23 cellular contexts compared by ENCODE assay signal in the genomic region with DNA sequence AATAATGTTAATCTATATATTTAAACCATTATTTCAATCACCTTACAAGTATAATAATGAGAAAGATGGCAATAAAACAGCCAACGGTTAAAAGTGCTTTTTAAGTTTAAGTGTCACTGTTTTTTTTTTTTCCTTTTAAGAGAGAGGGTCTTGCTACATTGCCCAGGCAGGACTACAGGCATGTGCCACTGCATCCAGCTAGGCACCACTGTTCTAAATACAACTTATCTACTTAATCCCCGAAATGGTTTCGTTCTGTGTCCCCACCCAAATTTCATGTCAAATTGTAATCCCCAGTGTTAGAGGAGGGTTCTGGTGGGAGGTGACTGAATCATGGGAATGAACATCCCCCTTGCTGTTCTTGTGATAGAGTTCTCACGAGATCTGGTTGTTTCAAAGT. TPM values are rescaled to one million over a fixed set of nuclear protein-coding genes. Genes with fewer than 3 reads are reported as not detected.
DNase-seq lines count a peak whose midpoint lies in the region; ATAC-seq, FAIRE-seq and TF ChIP-seq lines count a peak whose summit lies in the region.
"Had no signal": no experiment of that assay in that cellular context is flagged by ENCODE, and none has a peak within 500 bp of the region (broad histone marks: within the 10 kb centered on the region; RNA-seq: fewer than 3 reads in every experiment).

No MANE protein-coding gene starts in this region.

- H3K4me1 Mint-ChIP-seq in neural crest cell, result no peaks in the 10 kb centered on the region

- no peaks in the 10 kb centered on the region for H3K9me3 Mint-ChIP-seq in neural crest cell
- H3K9me3 Mint-ChIP-seq: CD4-positive, CD25-positive, alpha-beta regulatory T cell had no signal

- H3K9ac ChIP-seq in HepG2 (ENCODE audit: insufficient read depth, low read depth, low read length), result no peak overlapping the region
- no peak overlapping the region for H3K9ac ChIP-seq in K562 (ENCODE audit: insufficient read depth in 1 of 2, low read depth in 2 of 2, low read length in 2 of 2)
- H3K9ac ChIP-seq: BLaER1 had no signal

- DNase-seq in HepG2 (ENCODE audit: low spot score), result no peak
- DNase-seq in right lobe of liver, result no peak
- DNase-seq in K562 (ENCODE audit: extremely low read depth in 1 of 4, low spot score in 3 of 4), result no peak
- no peak for DNase-seq in neural crest cell (ENCODE audit: low read depth, low spot score)
- no peak for DNase-seq in nucleus accumbens (lab: John Stamatoyannopoulos, UW)
- no peak for DNase-seq in inferior parietal cortex (ENCODE audit: extremely low spot score)
- DNase-seq: CD4-positive, CD25-positive, alpha-beta regulatory T cell; DMS53; Karpas-422; NCI-H1092; NCI-H1417 treated with DMSO at 0.1 percent for 48 hours; NCI-H187; NCI-H2171 treated with DMSO at 0.1 percent for 48 hours; NCI-H345; NCI-H524; NCI-H748 treated with DMSO at 0.1 percent for 48 hours; SIG-M5 had no signal

- TF ChIP-seq CTCF in HepG2 (CRISPR knock-in tag; IDR thresholded peaks at IDR 0.05), result no peak
- TF ChIP-seq CTCF in right lobe of liver (IDR thresholded peaks at IDR 0.05), result no peak
- no peak for TF ChIP-seq CTCF in K562 (IDR thresholded peaks at IDR 0.05 in 2 of 3, conservative IDR thresholded peaks at IDR 0.05 in 1 of 3; ENCODE audit: insufficient read depth in 2 of 3, low read depth in 1 of 3, low read length in 3 of 3)
- TF ChIP-seq CTCF in neural crest cell (conservative IDR thresholded peaks at IDR 0.05), result no peak

- in situ Hi-C loops in HepG2 (cut with HindIII; ENCODE audit: extremely low pct_ligation_motif_present, low pct_unique_long_range_greater_than_20kb) (no loop called here), K562 (cut with MboI) (no loop called here)

- H4K20me1 ChIP-seq in HepG2 (ENCODE audit: insufficient read depth, low read length) (no peaks in the 10 kb centered on the region), K562 (replicated peaks; ENCODE audit: control insufficient read depth, insufficient read depth, low read length) (no peaks in the 10 kb centered on the region)

- H3K4me1 ChIP-seq in HepG2 (ENCODE audit: insufficient read depth, low read length) (peaks cover 9% of the 10 kb centered on the region), right lobe of liver (peaks cover 0 to 18% (median 0%) of the 10 kb centered on the region in 4 donors), K562 (replicated peaks in 1 of 2; ENCODE audit: control insufficient read depth in 2 of 2, insufficient read depth in 2 of 2, low read length in 2 of 2) (no peaks in the 10 kb centered on the region)

- TF ChIP-seq RAD21 in HepG2 (CRISPR knock-in tag; IDR thresholded peaks at IDR 0.05) (no peak), K562 (CRISPR knock-in tag; conservative IDR thresholded peaks at IDR 0.05 in 1 of 2, IDR thresholded peaks at IDR 0.05 in 1 of 2) (no peak)

- intact Hi-C loops in HepG2 (cut with micrococcal nuclease; ENCODE audit: unreplicated experiment) (no loop called here), right lobe of liver (cut with DNase I) (no loop called here), K562 (cut with micrococcal nuclease) (no loop called here)

- H3K27ac Mint-ChIP-seq in neural crest cell (ENCODE audit: unreplicated experiment), result peak overlapping the region; percentile 78

- 97% methylated on average over 4 of the region's 4 CpGs for WGBS in HepG2 (ENCODE audit: low lambda C conversion rate)
- 95% methylated on average over 4 of the region's 4 CpGs for WGBS in right lobe of liver (ENCODE audit: insufficient coverage, low coverage, low lambda C conversion rate, missing lambda C conversion rate)
- 78% methylated on average over 4 of the region's 4 CpGs for WGBS in K562 (ENCODE audit: insufficient coverage, low coverage, missing lambda C conversion rate)

- H3K4me3 ChIP-seq in HepG2 (replicated peaks in 1 of 3; ENCODE audit: insufficient read depth in 1 of 3, low read depth in 2 of 3, low read length in 3 of 3) (no peak overlapping the region), right lobe of liver (no peak overlapping the region), K562 (no peak overlapping the region)
- H3K4me3 ChIP-seq: BLaER1, SK-N-MC had no signal

- no peaks in the 10 kb centered on the region for H3K9me1 ChIP-seq in K562 (ENCODE audit: control insufficient read depth, insufficient read depth, low read length)

- no peaks in the 10 kb centered on the region for H3K79me2 ChIP-seq in HepG2 (ENCODE audit: insufficient read depth, low read length)
- peaks cover 26% of the 10 kb centered on the region; the same call in 2 of the 3 replicates for H3K79me2 ChIP-seq in K562 (ENCODE audit: control insufficient read depth, insufficient read depth, low read length)

- CTCF ChIA-PET in HepG2 (lab: Yijun Ruan, JAX; ENCODE audit: low intra/inter-chr PET ratio, low total read pairs), result no interaction called here
- CTCF ChIA-PET in K562 (lab: Yijun Ruan, JAX; ENCODE audit: low intra/inter-chr PET ratio), result no interaction called here

- H3K27ac ChIP-seq in HepG2 (ENCODE audit: extremely low read length, insufficient read depth, low read length), result no peak overlapping the region
- no peak overlapping the region for H3K27ac ChIP-seq in right lobe of liver
- H3K27ac ChIP-seq in K562 (ENCODE audit: extremely low read depth, low read depth, low read length), result no peak overlapping the region
- H3K27ac ChIP-seq: BLaER1, HL-60, SK-N-MC had no signal

- H3K36me3 Mint-ChIP-seq in neural crest cell (ENCODE audit: low read depth), result peaks cover 11% of the 10 kb centered on the region

- FAIRE-seq in HepG2 (lab: Jason Lieb, UNC), result no peak
- FAIRE-seq in K562 (lab: Jason Lieb, UNC), result no peak
- FAIRE-seq: H1 had no signal

- no peaks in the 10 kb centered on the region for H3K27me3 ChIP-seq in HepG2 (ENCODE audit: control insufficient read depth in 1 of 2, insufficient read depth in 2 of 2, low read length in 2 of 2)
- H3K27me3 ChIP-seq in right lobe of liver, result no peaks in the 10 kb centered on the region
- no peaks in the 10 kb centered on the region for H3K27me3 ChIP-seq in K562 (ENCODE audit: control insufficient read depth in 2 of 2, insufficient read depth in 2 of 2, low read length in 2 of 2)
- H3K27me3 ChIP-seq: BLaER1 had no signal

- H3K4me2 ChIP-seq in HepG2 (ENCODE audit: low read depth, low read length) (no peak overlapping the region), K562 (ENCODE audit: insufficient read depth, low read length) (no peak overlapping the region)
- H3K4me2 ChIP-seq: BLaER1 had no signal

- TF ChIP-seq POLR2A in HepG2 (IDR thresholded peaks at IDR 0.05; ENCODE audit: insufficient read depth in 1 of 2, low read depth in 2 of 2, low read length in 2 of 2) (no peak), right lobe of liver (IDR thresholded peaks at IDR 0.05) (no peak), K562 (conservative IDR thresholded peaks at IDR 0.05) (no peak)

- H3K9me3 ChIP-seq in HepG2 (ENCODE audit: low read length) (no peaks in the 10 kb centered on the region), right lobe of liver (no peaks in the 10 kb centered on the region), K562 (replicated peaks; ENCODE audit: control insufficient read depth, insufficient read depth, low read depth, low read length) (no peaks in the 10 kb centered on the region)

- TF ChIP-seq EP300 in HepG2 (IDR thresholded peaks at IDR 0.05; ENCODE audit: low read depth in 2 of 2, low read length in 2 of 2), result no peak
- TF ChIP-seq EP300 in HepG2 (CRISPR knock-in tag; IDR thresholded peaks at IDR 0.05; ENCODE audit: borderline replicate concordance), result no peak
- TF ChIP-seq EP300 in K562 (IDR thresholded peaks at IDR 0.05; ENCODE audit: low read length), result no peak

- no peak overlapping the region for H3K4me3 Mint-ChIP-seq in neural crest cell
- H3K4me3 Mint-ChIP-seq: CD4-positive, CD25-positive, alpha-beta regulatory T cell had no signal

- BruUV-seq in HepG2 (replicated peaks; lab: Mats Ljungman, UMichigan) (no TSS peak), K562 (replicated peaks; lab: Mats Ljungman, UMichigan) (no TSS peak)

- no peaks in the 10 kb centered on the region for H3K27me3 Mint-ChIP-seq in neural crest cell (ENCODE audit: low read depth)
- H3K27me3 Mint-ChIP-seq: CD4-positive, CD25-positive, alpha-beta regulatory T cell had no signal

- peaks cover 12 to 69% of the 10 kb centered on the region in 2 experiments for H3K36me3 ChIP-seq in HepG2 (replicated peaks in 1 of 2; ENCODE audit: control insufficient read depth in 1 of 2, insufficient read depth in 2 of 2, low read length in 2 of 2)
- peaks cover 0 to 32% (median 10%) of the 10 kb centered on the region in 4 donors for H3K36me3 ChIP-seq in right lobe of liver
- peaks cover 87% of the 10 kb centered on the region for H3K36me3 ChIP-seq in K562 (ENCODE audit: control insufficient read depth, insufficient read depth, low read length)

- POLR2A ChIA-PET in HepG2 (lab: Yijun Ruan, JAX), result no interaction called here
- POLR2A ChIA-PET in K562 (lab: Yijun Ruan, JAX), result no interaction called here

- H2AFZ ChIP-seq in HepG2 (ENCODE audit: low read length) (no peak overlapping the region), K562 (ENCODE audit: low read depth, low read length) (no peak overlapping the region)

- ATAC-seq in HepG2 (no peak), right lobe of liver (no peak), K562 (no peak), HG02973 (IDR thresholded peaks at IDR 0.05; ENCODE audit: unreplicated experiment) (no peak)
- ATAC-seq: HCT116 had no signal

RNA-seq across cellular contexts. Expression of a gene that starts 49.7 kb away (rescaled TPM):
- total RNA-seq in HepG2 (2016; rRNA removed; fragmentation: Illumina TruSeq; extraction: Trizol) (44.6 and 61.5 TPM in 2 replicates), right lobe of liver (10 to 100 TPM; 15.2 to 30.2 (median 22.2) TPM), K562 (2014; rRNA removed) (97.4 and 108 TPM in 2 replicates), K562 (2014; rRNA removed; fragmentation: Illumina TruSeq; extraction: Trizol) (110 and 113 TPM in 2 replicates), K562 (2015; rRNA removed; fragmentation: Illumina TruSeq; extraction: Trizol) (112 and 120 TPM in 2 replicates), K562 (2021) (111 and 118 TPM in 2 replicates), neural crest cell (67.5 and 68.7 TPM in 2 replicates)
- 14.8 and 16.2 TPM in 2 replicates for total RNA-seq in HepG2 (2016; cell fraction: cytosol; rRNA removed; fragmentation: Illumina TruSeq; extraction: Trizol; ENCODE audit: low read depth)
- total RNA-seq in HepG2 (2016; cell fraction: insoluble cytoplasmic fraction; rRNA removed; fragmentation: Illumina TruSeq; extraction: Trizol), result 44.0 and 55.4 TPM in 2 replicates
- total RNA-seq in HepG2 (2016; cell fraction: membrane; rRNA removed; fragmentation: Illumina TruSeq; extraction: Trizol), result 20.9 and 21.8 TPM in 2 replicates
- total RNA-seq in HepG2 (2016; cell fraction: nucleus; rRNA removed; fragmentation: Illumina TruSeq; extraction: Trizol), result 29.8 and 32.3 TPM in 2 replicates
- polyA plus RNA-seq in HepG2 (2011; rRNA removed) (22.1 and 23.8 TPM in 2 replicates), K562 (2011; rRNA removed) (92.3 and 125 TPM in 2 replicates), K562 (2014; fragmentation: Illumina TruSeq; extraction: Trizol) (123 and 124 TPM in 2 replicates), K562 (2014; fragmentation: Nextera tagmentation; extraction: Ambion mirVana) (10 to 100 TPM; 35.8 to 46.0 TPM), K562 (2014; rRNA removed) (87.2 and 93.9 TPM in 2 replicates)
- polyA plus RNA-seq in HepG2 (2011; cell fraction: cytosol; rRNA removed), result 18.9 and 23.0 TPM in 2 replicates
- 28.9 and 32.0 TPM in 2 replicates for polyA plus RNA-seq in HepG2 (2011; cell fraction: nucleus; rRNA removed)
- 24.4 and 25.7 TPM in 2 replicates for polyA plus RNA-seq in HepG2 (2012)
- 2.0 and 2.3 TPM in 2 replicates for polyA plus RNA-seq in HepG2 (2016; cell fraction: cytosol; fragmentation: Illumina TruSeq; extraction: Trizol; ENCODE audit: low read depth)
- polyA plus RNA-seq in HepG2 (2016; cell fraction: insoluble cytoplasmic fraction; fragmentation: Illumina TruSeq; extraction: Trizol; ENCODE audit: low read depth), result 38.1 and 39.8 TPM in 2 replicates
- 6.9 and 8.1 TPM in 2 replicates for polyA plus RNA-seq in HepG2 (2016; cell fraction: membrane; fragmentation: Illumina TruSeq; extraction: Trizol; ENCODE audit: low read depth)
- 26.3 and 27.2 TPM in 2 replicates for polyA plus RNA-seq in HepG2 (2016; cell fraction: nucleus; fragmentation: Illumina TruSeq; extraction: Trizol; ENCODE audit: insufficient read depth, low read depth)
- 49.1 and 105 TPM in 2 replicates for polyA minus RNA-seq in HepG2 (2011; rRNA and poly(A)+ RNA removed; ENCODE audit: low replicate concordance)
- polyA minus RNA-seq in HepG2 (2011; cell fraction: cytosol; rRNA and poly(A)+ RNA removed), result 24.7 and 27.5 TPM in 2 replicates
- polyA minus RNA-seq in HepG2 (2011; cell fraction: nucleus; rRNA and poly(A)+ RNA removed), result 42.5 and 58.9 TPM in 2 replicates
- total RNA-seq in K562 (2011; cell fraction: chromatin; rRNA removed; ENCODE audit: low replicate concordance), result 125 and 155 TPM in 2 replicates
- 66.7 and 71.2 TPM in 2 replicates for total RNA-seq in K562 (2011; cell fraction: nucleolus; rRNA removed)
- total RNA-seq in K562 (2011; cell fraction: nucleoplasm; rRNA removed), result 79.6 and 84.8 TPM in 2 replicates
- 91.4 and 102 TPM in 2 replicates for polyA plus RNA-seq in K562 (2011; cell fraction: cytosol; rRNA removed)
- 131 and 151 TPM in 2 replicates for polyA plus RNA-seq in K562 (2011; cell fraction: nucleus; rRNA removed)
- 89.9 and 94.1 TPM in 2 replicates for polyA plus RNA-seq in K562 (2012)
- 177 and 236 TPM in 2 replicates for polyA minus RNA-seq in K562 (2011; rRNA and poly(A)+ RNA removed)
- 67.4 and 93.8 TPM in 2 replicates for polyA minus RNA-seq in K562 (2011; cell fraction: cytosol; rRNA and poly(A)+ RNA removed)
- polyA minus RNA-seq in K562 (2011; cell fraction: nucleus; rRNA and poly(A)+ RNA removed), result 61.0 and 114 TPM in 2 replicates
